11 cellular contexts compared by ENCODE assay signal in genomic region chr19:38662508-38663155, GRCh38. TPM values are rescaled to one million over a fixed set of nuclear protein-coding genes. Genes with fewer than 3 reads are reported as not detected.
A peak's percentile ranks its signal among the peaks of the same experiment; 100 is the strongest.
DNase-seq lines count a peak whose midpoint lies in the region; ATAC-seq, FAIRE-seq and TF ChIP-seq lines count a peak whose summit lies in the region.
"Had no signal": no experiment of that assay in that cellular context is flagged by ENCODE, and none has a peak within 500 bp of the region (broad histone marks: within the 10 kb centered on the region; RNA-seq: fewer than 3 reads in every experiment).

No MANE protein-coding gene starts in this region.

- H4K5ac ChIP-seq in H9 (ENCODE audit: insufficient read length, low read depth, low read length): no peak overlapping the region

- no peaks in the 10 kb centered on the region for H3K79me1 ChIP-seq in H9 (ENCODE audit: insufficient read depth, low read depth, low read length, poor library complexity, severe bottlenecking)

- DNase-seq in H9: no peak
- no peak for DNase-seq in astrocyte (ENCODE audit: low read depth)
- DNase-seq in small intestine: no peak
- DNase-seq in NCI-H1105 (lab: John Stamatoyannopoulos, UW): no peak
- DNase-seq in RKO (ENCODE audit: low spot score): no peak
- DNase-seq in left colon: no peak
- no peak for DNase-seq in HUDEP-2 (lab: John Stamatoyannopoulos, UW; ENCODE audit: unreplicated experiment in 76 of 76)
- DNase-seq: brain microvascular endothelial cell, NCI-H1694, SHP77 treated with DMSO at 0.1 percent for 48 hours had no signal

- H3K27me3 Mint-ChIP-seq in H9 (ENCODE audit: low read depth) (no peaks in the 10 kb centered on the region), astrocyte (ENCODE audit: low read depth, unreplicated experiment) (no peaks in the 10 kb centered on the region)

- WGBS in H9 (ENCODE audit: extremely low coverage, insufficient read length, low lambda C conversion rate): no CpG with 5 or more reads among the region's 7 CpGs
- 53 to 71% (median 68%) methylated on average over 7 of the region's 7 CpGs for WGBS in small intestine, 3 donors

- H3K14ac ChIP-seq in H9 (ENCODE audit: insufficient read depth, low read length): no peak overlapping the region

- H3K4me2 ChIP-seq in H9 (ENCODE audit: insufficient read depth, insufficient read length, low read length) (no peak overlapping the region), astrocyte (ENCODE audit: low read length) (peak overlapping the region; percentile 10)

- H3K4me1 Mint-ChIP-seq in H9 (peaks cover 79 to 83% of the 10 kb centered on the region in 2 experiments), astrocyte (ENCODE audit: low read depth, unreplicated experiment) (peaks cover 89% of the 10 kb centered on the region)

- no peaks in the 10 kb centered on the region for H3K23me2 ChIP-seq in H9 (ENCODE audit: insufficient read length, low read depth, low read length, poor library complexity, severe bottlenecking)

- no peak overlapping the region for H3K18ac ChIP-seq in H9 (ENCODE audit: insufficient read length, low read depth, low read length)

- H2BK120ac ChIP-seq in H9 (ENCODE audit: low read depth, low read length, poor library complexity, severe bottlenecking): no peak overlapping the region

- H4K20me1 ChIP-seq in H9 (ENCODE audit: control insufficient read depth, insufficient read depth, insufficient read length) (no peaks in the 10 kb centered on the region), astrocyte (ENCODE audit: insufficient read depth, low read length) (peaks cover 59% of the 10 kb centered on the region)

- H2AFZ ChIP-seq in H9 (ENCODE audit: low read length) (no peak overlapping the region), astrocyte (ENCODE audit: low read depth, low read length) (no peak overlapping the region)

- H3K79me2 ChIP-seq in H9 (ENCODE audit: insufficient read depth, low read length): peaks cover 43% of the 10 kb centered on the region
- H3K79me2 ChIP-seq in astrocyte (ENCODE audit: insufficient read depth, low read length): peaks cover 92% of the 10 kb centered on the region

- no peak overlapping the region for H2BK20ac ChIP-seq in H9 (ENCODE audit: low read depth, low read length, poor library complexity, severe bottlenecking)

- no peak for TF ChIP-seq CTCF in H9 (conservative IDR thresholded peaks at IDR 0.05)
- TF ChIP-seq CTCF in astrocyte (IDR thresholded peaks at IDR 0.05; ENCODE audit: insufficient read depth, low read depth, low read length): no peak

- no peak overlapping the region for H2BK15ac ChIP-seq in H9 (ENCODE audit: low read depth, low read length)

- FAIRE-seq in astrocyte (lab: Jason Lieb, UNC): no peak
- no peak for FAIRE-seq in small intestine (lab: Jason Lieb, UNC)

- H3K4me1 ChIP-seq in H9 (ENCODE audit: insufficient read depth, low read length) (peaks cover 43% of the 10 kb centered on the region), astrocyte (ENCODE audit: insufficient read depth, low read length) (peaks cover 87% of the 10 kb centered on the region), small intestine (ENCODE audit: control insufficient read depth in 2 of 2, insufficient read depth in 1 of 2, low read depth in 1 of 2, low read length in 1 of 2) (peaks cover 34 to 62% of the 10 kb centered on the region in 2 donors)

- no peak overlapping the region for H2BK5ac ChIP-seq in H9 (ENCODE audit: insufficient read length, low read length)

- no peaks in the 10 kb centered on the region for H3K9me3 Mint-ChIP-seq in H9
- no peaks in the 10 kb centered on the region for H3K9me3 Mint-ChIP-seq in astrocyte (ENCODE audit: unreplicated experiment)

- H3K4me3 Mint-ChIP-seq in H9 (no peak overlapping the region), astrocyte (ENCODE audit: unreplicated experiment) (peak overlapping the region; percentile 50)

- no peaks in the 10 kb centered on the region for H3K9me3 ChIP-seq in H9 (ENCODE audit: control insufficient read depth, low read depth, low read length)
- no peaks in the 10 kb centered on the region for H3K9me3 ChIP-seq in astrocyte (ENCODE audit: insufficient read depth, low read depth, low read length)
- H3K9me3 ChIP-seq in small intestine (ENCODE audit: control insufficient read depth, low read depth): no peaks in the 10 kb centered on the region

- peaks cover 3% of the 10 kb centered on the region for H3K36me3 ChIP-seq in astrocyte (ENCODE audit: insufficient read depth, low read length)
- H3K36me3 ChIP-seq in small intestine (ENCODE audit: control insufficient read depth in 2 of 2, insufficient read depth in 2 of 2, low read length in 2 of 2): peaks cover 0 to under 1% of the 10 kb centered on the region in 2 donors
- H3K36me3 ChIP-seq: brain microvascular endothelial cell had no signal

- H4K8ac ChIP-seq in H9 (replicated peaks; ENCODE audit: insufficient read length, low read depth, low read length): no peak overlapping the region

- H3K27me3 ChIP-seq in H9 (ENCODE audit: insufficient read depth, low read length) (no peaks in the 10 kb centered on the region), astrocyte (ENCODE audit: insufficient read depth, low read length) (no peaks in the 10 kb centered on the region), layer of hippocampus (ENCODE audit: control insufficient read depth, insufficient read depth, low read length) (no peaks in the 10 kb centered on the region), small intestine (ENCODE audit: control insufficient read depth in 2 of 2, insufficient read depth in 2 of 2, low read length in 2 of 2) (no peaks in the 10 kb centered on the region)
- H3K27me3 ChIP-seq: brain microvascular endothelial cell had no signal

- H3K36me3 Mint-ChIP-seq in H9 (ENCODE audit: insufficient read depth in 1 of 3, low read depth in 3 of 3): peaks cover 6 to 8% (median 7%) of the 10 kb centered on the region in 3 experiments; a peak in 6 of 7 replicates
- H3K36me3 Mint-ChIP-seq in astrocyte (ENCODE audit: low read depth, unreplicated experiment): peaks cover 13% of the 10 kb centered on the region

- no peak overlapping the region for H3K56ac ChIP-seq in H9 (ENCODE audit: insufficient read length, low read depth, low read length)

- no peak overlapping the region for H3K4me3 ChIP-seq in astrocyte (ENCODE audit: insufficient read depth, low read depth, low read length)
- no peak overlapping the region for H3K4me3 ChIP-seq in small intestine (ENCODE audit: low read depth in 1 of 2, low read length in 2 of 2)

- H3K9ac ChIP-seq in H9 (ENCODE audit: extremely low read depth, insufficient read length, low read length): no peak overlapping the region
- H3K9ac ChIP-seq in astrocyte (ENCODE audit: low read length): peak overlapping the region; percentile 10

- no peak overlapping the region for H2BK12ac ChIP-seq in H9 (ENCODE audit: insufficient read length, low read depth, low read length)

- H3K4ac ChIP-seq in H9 (ENCODE audit: low read depth, low read length): no peak overlapping the region

- H3T11ph ChIP-seq in H9 (ENCODE audit: low read length): no peak overlapping the region

- H4K91ac ChIP-seq in H9 (ENCODE audit: insufficient read length, low read depth, low read length): no peak overlapping the region

- no peak overlapping the region for H3K23ac ChIP-seq in H9 (ENCODE audit: insufficient read length, low read depth, low read length)

- H3K27ac Mint-ChIP-seq in H9 (peak overlapping the region; percentile 73 to 84 (median 84); a peak in 5 of 7 replicates), astrocyte (ENCODE audit: unreplicated experiment) (peak overlapping the region; percentile 91)

- intact Hi-C loops in left colon (cut with DNase I, micrococcal nuclease): no loop called here

- no peak overlapping the region for H2AK5ac ChIP-seq in H9 (ENCODE audit: insufficient read length, low read length)

- ATAC-seq in left colon: no peak

- H3K27ac ChIP-seq in H9 (ENCODE audit: insufficient read length, low read depth, low read length): no peak overlapping the region
- peak overlapping the region; percentile 28 for H3K27ac ChIP-seq in astrocyte (ENCODE audit: low read depth, low read length)
- H3K27ac ChIP-seq in layer of hippocampus (ENCODE audit: low read depth, low read length): peak overlapping the region; percentile 13
- H3K27ac ChIP-seq in small intestine (ENCODE audit: low read depth in 1 of 2, low read length in 1 of 2): peak overlapping the region; percentile 9 to 49
- H3K27ac ChIP-seq: brain microvascular endothelial cell had no signal

RNA-seq across cellular contexts. Expression of gene ACTN4, which starts 15.2 kb away (rescaled TPM):
- total RNA-seq in H9 (2021) (369 and 386 TPM in 2 replicates), astrocyte (805 and 879 TPM in 2 replicates), left colon (1,000 to 10,000 TPM in 1 of 2 donors, 100 to 1,000 TPM in 1; 971 to 1,150 TPM)
- polyA plus RNA-seq in small intestine: 100 to 1,000 TPM; 188 to 326 (median 291) TPM

RNA-seq across cellular contexts. Expression of gene EIF3K, which starts 43.6 kb away (rescaled TPM):
- total RNA-seq in H9 (2021) (341 and 345 TPM in 2 replicates), astrocyte (222 and 229 TPM in 2 replicates), left colon (100 to 1,000 TPM; 343 to 430 TPM)
- polyA plus RNA-seq in small intestine: 100 to 1,000 TPM; 619 to 710 (median 633) TPM

RNA-seq across cellular contexts. Expression of gene MAP4K1, which starts 44.9 kb away (rescaled TPM):
- total RNA-seq in H9 (2021) (25.7 and 31.1 TPM in 2 replicates), astrocyte (0.87 and 1.7 TPM in 2 replicates), left colon (1 to 10 TPM; 2.9 to 6.6 TPM)
- polyA plus RNA-seq in small intestine: 10 to 100 TPM in 1 of 3 donors, 1 to 10 TPM in 1, under 1 TPM in 1; 0.45 to 10.8 (median 4.0) TPM
